In the genomic region with DNA sequence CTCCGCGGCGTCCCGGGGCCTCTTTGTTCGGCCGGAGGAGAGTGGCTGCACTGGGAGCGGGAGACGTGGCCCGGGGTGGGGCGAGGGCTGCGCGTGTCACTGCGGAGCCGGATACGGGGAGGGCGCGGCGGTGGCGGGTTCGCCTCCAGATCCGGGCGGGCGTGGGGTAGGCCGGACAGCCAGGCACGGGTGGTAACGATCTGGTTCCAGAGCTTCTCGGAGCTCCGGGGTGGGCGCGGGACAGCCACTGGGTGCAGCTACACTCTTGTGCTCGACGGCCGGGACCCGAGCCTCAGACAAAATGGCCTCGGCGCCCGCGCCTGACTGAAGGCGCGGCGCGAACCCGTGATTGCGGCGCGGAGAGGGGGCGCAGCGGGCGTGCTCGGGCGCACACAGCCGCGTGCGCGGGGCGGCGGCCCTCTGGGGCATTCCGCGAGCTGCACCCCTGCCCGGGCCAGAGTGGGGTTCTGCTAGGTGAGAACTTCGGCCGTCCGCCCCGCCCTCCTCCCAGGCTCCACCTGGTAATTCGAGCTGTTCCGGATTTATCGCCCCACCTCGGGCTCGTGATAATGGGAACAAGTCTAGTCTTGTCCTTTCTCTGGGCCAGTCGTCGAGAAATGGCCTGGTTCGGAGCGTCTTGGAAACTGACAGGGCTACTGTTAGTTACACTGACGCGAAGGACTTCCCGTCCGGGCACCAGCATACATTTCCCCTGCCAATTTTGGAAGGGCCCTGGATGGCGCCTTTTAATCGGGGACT, we compare ENCODE assay signal across 8 cellular contexts. TPM values are rescaled to one million over a fixed set of nuclear protein-coding genes. Genes with fewer than 3 reads are reported as not detected.
A peak's percentile ranks its signal among the peaks of the same experiment; 100 is the strongest.
DNase-seq lines count a peak whose midpoint lies in the region; ATAC-seq lines count a peak whose summit lies in the region.

No MANE protein-coding gene starts in this region.

- no peaks in the 10 kb centered on the region for H3K27me3 Mint-ChIP-seq in activated T-cell treated with anti-CD3 and anti-CD28 coated beads, Interleukin-2, amount 50 U/mL, for 72 hours (ENCODE audit: low read depth)
- H3K27me3 Mint-ChIP-seq in naive B cell, result peaks cover 0 to 5% (median 0%) of the 10 kb centered on the region in 3 donors

- peaks cover 4 to 13% of the 10 kb centered on the region in 2 donors for H3K36me3 Mint-ChIP-seq in activated T-cell treated with anti-CD3 and anti-CD28 coated beads, Interleukin-2, amount 50 U/mL, for 72 hours (ENCODE audit: insufficient read depth in 2 of 2)
- H3K36me3 Mint-ChIP-seq in naive B cell, result peaks cover 0 to 9% of the 10 kb centered on the region in 2 donors

- ATAC-seq in GM21360 (IDR thresholded peaks at IDR 0.05; ENCODE audit: unreplicated experiment), result peak; percentile 41
- peak; percentile 40 to 48 for ATAC-seq in activated T-cell treated with anti-CD3 and anti-CD28 coated beads, Interleukin-2, amount 50 U/mL, for 72 hours (replicated peaks in 1 of 2)
- peak; percentile 51 to 54 for ATAC-seq in naive B cell (ENCODE audit: low read depth in 2 of 2)

- no peaks in the 10 kb centered on the region for H3K9me3 Mint-ChIP-seq in activated T-cell treated with anti-CD3 and anti-CD28 coated beads, Interleukin-2, amount 50 U/mL, for 72 hours
- H3K9me3 Mint-ChIP-seq in naive B cell, result no peaks in the 10 kb centered on the region

- H3K27ac Mint-ChIP-seq in activated T-cell treated with anti-CD3 and anti-CD28 coated beads, Interleukin-2, amount 50 U/mL, for 72 hours, result peak overlapping the region; percentile 99
- H3K27ac Mint-ChIP-seq in naive B cell, result peak overlapping the region; percentile 95 to 99 (median 98)

- DNase-seq in D341Med (ENCODE audit: low spot score), result peak; percentile 73
- peak; percentile 68 for DNase-seq in HT1080 (ENCODE audit: low read depth)
- DNase-seq in OCI-M1 (lab: John Stamatoyannopoulos, UW), result peak; percentile 80
- peak; percentile 71 to 76 for DNase-seq in activated T-cell treated with anti-CD3 and anti-CD28 coated beads, Interleukin-2, amount 50 U/mL, for 72 hours
- peak; percentile 73 for DNase-seq in fibroblast of gingiva (ENCODE audit: low read depth)
- DNase-seq in naive B cell, result peak; percentile 86
- DNase-seq in stimulated activated naive CD4-positive, alpha-beta T cell (lab: John Stamatoyannopoulos, UW), result peak; percentile 52 to 82 (median 71)

- H3K4me3 Mint-ChIP-seq in activated T-cell treated with anti-CD3 and anti-CD28 coated beads, Interleukin-2, amount 50 U/mL, for 72 hours, result peak overlapping the region; percentile 88 to 99
- peak overlapping the region; percentile 87 to 98 (median 94) for H3K4me3 Mint-ChIP-seq in naive B cell

- peaks cover 29% of the 10 kb centered on the region for H3K4me1 Mint-ChIP-seq in activated T-cell treated with anti-CD3 and anti-CD28 coated beads, Interleukin-2, amount 50 U/mL, for 72 hours (ENCODE audit: low read depth)
- H3K4me1 Mint-ChIP-seq in naive B cell, result peaks cover 20 to 25% (median 20%) of the 10 kb centered on the region in 3 donors

RNA-seq across cellular contexts. Expression of a gene that starts 1.0 kb away (rescaled TPM):
- 15.8 and 42.8 TPM in 2 replicates for total RNA-seq in HT1080 (2014; rRNA removed; shearing (Covaris generic))
- polyA plus RNA-seq in HT1080 (2015; cell fraction: cytosol; rRNA removed), result 96.2 and 129 TPM in 2 replicates
- polyA plus RNA-seq in HT1080 (2015; cell fraction: nucleus; rRNA removed), result 53.3 and 57.6 TPM in 2 replicates
- 10 to 100 TPM; 67.6 to 88.7 TPM for total RNA-seq in activated T-cell treated with anti-CD3 and anti-CD28 coated beads, Interleukin-2, amount 50 U/mL, for 72 hours
- polyA plus RNA-seq in naive B cell (ENCODE audit: low read depth in 6 of 6), result 100 to 1,000 TPM in 1 of 6 donors, 10 to 100 TPM in 5; 71.2 to 161 (median 82.4) TPM

Comparison
In these comparisons a context has a peak if more than half of its experiments do, and no peak if none do; other contexts are left out.
1. Peak in every context shown above with its lines: DNase-seq and ATAC-seq.